29 cellular contexts compared by ENCODE assay signal in the genomic region with DNA sequence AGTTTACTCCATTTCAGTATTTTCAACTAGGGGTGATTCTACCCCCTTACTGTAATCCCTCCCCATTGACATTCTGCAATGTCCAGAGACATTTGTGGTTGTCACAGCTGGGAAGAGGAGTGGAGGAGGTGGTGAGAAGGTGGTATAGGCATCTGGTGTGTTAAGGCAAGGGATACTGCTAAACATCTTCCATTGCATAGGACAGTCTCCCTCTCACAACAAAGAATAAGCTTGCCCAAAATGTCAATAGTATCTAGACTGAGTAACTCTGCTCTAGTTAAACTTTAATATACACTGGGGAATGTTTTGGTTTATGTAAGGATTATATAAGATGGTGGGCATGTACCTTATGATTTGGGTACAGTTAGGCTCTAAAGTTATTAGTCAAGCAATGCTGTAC.
"Had no signal": no experiment of that assay in that cellular context is flagged by ENCODE, and none has a peak within 500 bp of the region (broad histone marks: within the 10 kb centered on the region; RNA-seq: fewer than 3 reads in every experiment).

No MANE protein-coding gene starts in this region.

- ATAC-seq: activated CD8-positive, alpha-beta T cell treated with anti-CD3 and anti-CD28 coated beads for 36 hours; activated naive CD8-positive, alpha-beta T cell treated with anti-CD3 and anti-CD28 coated beads, Interleukin-2, amount 50 U/mL, for 24 hours had no signal

- H3K36me3 ChIP-seq: ascending aorta, cardiac muscle cell had no signal

- H3K4me1 ChIP-seq: ascending aorta had no signal

- DNase-seq: activated B cell treated with CpG ODN at 0.5 μM for 24 hours; activated CD4-positive, alpha-beta memory T cell treated with anti-CD3 and anti-CD28 coated beads for 36 hours; activated CD4-positive, alpha-beta T cell treated with anti-CD3 and anti-CD28 coated beads for 4 hours; activated CD4-positive, alpha-beta T cell treated with anti-CD3 and anti-CD28 coated beads, Interleukin-2, amount 10 ng/mL, durations not matched to agents 24 days and 14 days; activated CD4-positive, alpha-beta T cell treated with anti-CD3 and anti-CD28 coated beads, Interleukin-2, amount 50 U/mL, for 1 hour; activated CD4-positive, alpha-beta T cell treated with anti-CD3 and anti-CD28 coated beads, Interleukin-2, amount 50 U/mL, for 4 hours; activated CD4-positive, CD25-positive, alpha-beta regulatory T cell treated with anti-CD3 and anti-CD28 coated beads, Interleukin-2, amount 50 U/mL, for 72 hours; activated CD8-positive, alpha-beta memory T cell treated with anti-CD3 and anti-CD28 coated beads, Interleukin-2, amount 50 U/mL, for 4 hours; activated CD8-positive, alpha-beta T cell treated with anti-CD3 and anti-CD28 coated beads for 36 hours; activated effector memory CD4-positive, alpha-beta T cell treated with anti-CD3 and anti-CD28 coated beads, Interleukin-2, amount 50 U/mL, for 16 hours; activated gamma-delta T cell treated with Interleukin-2 at 50 U/mL for 16 hours; activated naive CD4-positive, alpha-beta T cell; activated naive CD4-positive, alpha-beta T cell treated with anti-CD3 and anti-CD28 coated beads for 36 hours; activated naive CD8-positive, alpha-beta T cell treated with anti-CD3 and anti-CD28 coated beads, Interleukin-2, amount 10 ng/mL, durations not matched to agents 7 days and 5 days; activated naive CD8-positive, alpha-beta T cell treated with anti-CD3 and anti-CD28 coated beads, Interleukin-2, amount 50 U/mL, for 24 hours; activated T-cell treated with anti-CD3 and anti-CD28 coated beads, Interleukin-2, amount 50 U/mL, for 24 hours; activated T-cell treated with anti-CD3 and anti-CD28 coated beads, Interleukin-2, amount 50 U/mL, for 48 hours; amygdala; anterior cingulate cortex; caudate nucleus; cerebellar nuclear complex; T-helper 1 cell; T-helper 2 cell; T-helper 9 cell had no signal

- H3K9me3 ChIP-seq: ascending aorta had no signal

- H3K27ac ChIP-seq: ascending aorta, cardiac muscle cell, VCaP had no signal

- FAIRE-seq: bronchial epithelial cell, TTC549 had no signal

- H3K4me3 ChIP-seq: ascending aorta, cardiac muscle cell had no signal

- H3K27me3 ChIP-seq: ascending aorta, cardiac muscle cell had no signal
